9 cellular contexts compared by ENCODE assay signal in the genomic region with DNA sequence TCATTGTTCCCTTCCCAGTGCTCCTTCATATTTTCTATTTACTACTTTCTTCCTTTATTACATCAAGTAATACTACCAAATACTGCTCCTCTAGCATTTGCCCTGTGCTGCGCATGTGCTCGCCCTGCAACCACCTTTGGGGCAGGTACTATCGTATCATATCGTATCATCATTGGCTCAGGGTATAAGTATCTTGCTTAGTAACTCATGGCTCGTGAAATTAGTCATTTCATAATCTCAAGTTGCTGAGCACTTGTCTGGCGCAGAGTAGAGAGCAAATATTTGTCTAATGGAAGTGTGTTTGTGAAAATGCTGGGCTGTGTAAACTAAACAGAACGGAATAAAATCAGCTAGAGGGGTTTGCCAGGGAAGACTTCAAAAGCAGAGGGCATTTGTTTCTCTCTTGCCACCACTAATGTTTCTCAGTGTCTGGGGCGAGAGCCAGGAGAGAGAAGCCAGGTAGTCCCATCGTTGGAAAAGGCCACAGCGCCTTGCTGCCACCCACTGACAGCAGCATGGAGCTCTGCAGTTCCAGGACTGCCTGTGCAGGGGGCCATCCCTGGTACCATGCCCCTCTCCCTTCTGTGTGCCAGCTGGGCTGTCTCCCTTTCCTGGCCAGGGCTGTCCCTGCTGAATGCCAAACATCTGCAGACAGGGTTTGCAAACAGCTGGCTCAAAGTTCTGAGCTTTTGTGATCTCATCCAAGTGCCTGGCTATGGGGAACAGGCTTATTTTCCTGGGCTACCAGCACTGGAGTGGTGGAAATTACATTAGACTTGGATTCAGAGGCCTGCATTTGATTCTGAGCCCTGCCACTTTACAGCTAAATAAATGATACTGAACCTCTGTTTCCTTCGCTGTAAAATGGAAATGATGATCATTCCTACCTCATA. TPM values are rescaled to one million over a fixed set of nuclear protein-coding genes. Genes with fewer than 3 reads are reported as not detected.
DNase-seq lines count a peak whose midpoint lies in the region; ATAC-seq and TF ChIP-seq lines count a peak whose summit lies in the region.
"Had no signal": no experiment of that assay in that cellular context is flagged by ENCODE, and none has a peak within 500 bp of the region (broad histone marks: within the 10 kb centered on the region; RNA-seq: fewer than 3 reads in every experiment).

No MANE protein-coding gene starts in this region.

- H3K4me1 Mint-ChIP-seq in activated T-cell treated with anti-CD3 and anti-CD28 coated beads, Interleukin-2, amount 50 U/mL, for 4 hours (ENCODE audit: low read depth): peaks cover 8% of the 10 kb centered on the region

- no peak for TF ChIP-seq POLR2A in right lobe of liver (IDR thresholded peaks at IDR 0.05)

- H3K36me3 Mint-ChIP-seq in activated naive CD4-positive, alpha-beta T cell treated with anti-CD3 and anti-CD28 coated beads, Interleukin-2, amount 50 U/mL, for 72 hours: no peaks in the 10 kb centered on the region
- H3K36me3 Mint-ChIP-seq in activated T-cell treated with anti-CD3 and anti-CD28 coated beads, Interleukin-2, amount 50 U/mL, for 4 hours (ENCODE audit: insufficient read depth): no peaks in the 10 kb centered on the region
- H3K36me3 Mint-ChIP-seq: activated CD8-positive, alpha-beta memory T cell treated with anti-CD3 and anti-CD28 coated beads, Interleukin-2, amount 10 ng/mL, durations not matched to agents 7 days and 5 days had no signal

- H3K27me3 ChIP-seq in brain microvascular endothelial cell (replicated peaks): no peaks in the 10 kb centered on the region
- no peaks in the 10 kb centered on the region for H3K27me3 ChIP-seq in right lobe of liver

- in situ Hi-C loops in brain microvascular endothelial cell (cut with HindIII; ENCODE audit: low pct_ligation_motif_present, low sequenced_read_pairs): no loop called here

- WGBS in right lobe of liver (ENCODE audit: insufficient coverage, low coverage, low lambda C conversion rate, missing lambda C conversion rate): 36% methylated on average over 9 of the region's 11 CpGs

- no peak overlapping the region for H3K27ac Mint-ChIP-seq in activated naive CD4-positive, alpha-beta T cell treated with anti-CD3 and anti-CD28 coated beads, Interleukin-2, amount 50 U/mL, for 72 hours
- H3K27ac Mint-ChIP-seq: activated CD8-positive, alpha-beta memory T cell treated with anti-CD3 and anti-CD28 coated beads, Interleukin-2, amount 10 ng/mL, durations not matched to agents 7 days and 5 days had no signal

- intact Hi-C loops in right lobe of liver (cut with DNase I): loop anchor here (10.0 kb wide), 3 partner anchors 82 to 272 kb away; no protein-coding TSS in a partner anchor

- H3K27ac ChIP-seq in brain microvascular endothelial cell (no peak overlapping the region), right lobe of liver (peak overlapping the region in 2 of 3 donors; percentile 21 to 53)

- peaks cover 30% of the 10 kb centered on the region for H3K27me3 Mint-ChIP-seq in activated T-cell treated with anti-CD3 and anti-CD28 coated beads, Interleukin-2, amount 50 U/mL, for 4 hours (ENCODE audit: low read depth)

- no peak overlapping the region for H3K4me3 ChIP-seq in brain microvascular endothelial cell (ENCODE audit: low read depth, low read length)
- H3K4me3 ChIP-seq in right lobe of liver: no peak overlapping the region

- TF ChIP-seq CTCF in brain microvascular endothelial cell (IDR thresholded peaks at IDR 0.05; ENCODE audit: low read depth, low read length, missing control alignments): peak; percentile 18
- TF ChIP-seq CTCF in right lobe of liver (IDR thresholded peaks at IDR 0.05): peak; percentile 27 to 70 (median 54)

- H3K36me3 ChIP-seq in brain microvascular endothelial cell (replicated peaks): no peaks in the 10 kb centered on the region
- no peaks in the 10 kb centered on the region for H3K36me3 ChIP-seq in right lobe of liver

- peak; percentile 81 to 93 (median 90) for ATAC-seq in right lobe of liver
- no peak for ATAC-seq in HG03175 (IDR thresholded peaks at IDR 0.05; ENCODE audit: unreplicated experiment)
- ATAC-seq in GM18870 (IDR thresholded peaks at IDR 0.05; ENCODE audit: unreplicated experiment): no peak
- no peak for ATAC-seq in activated naive CD4-positive, alpha-beta T cell treated with anti-CD3 and anti-CD28 coated beads, Interleukin-2, amount 50 U/mL, for 72 hours
- ATAC-seq in activated T-cell treated with anti-CD3 and anti-CD28 coated beads, Interleukin-2, amount 50 U/mL, for 4 hours: no peak
- ATAC-seq: activated CD8-positive, alpha-beta memory T cell treated with anti-CD3 and anti-CD28 coated beads, Interleukin-2, amount 10 ng/mL, durations not matched to agents 7 days and 5 days had no signal

- no peaks in the 10 kb centered on the region for H3K9me3 Mint-ChIP-seq in activated naive CD4-positive, alpha-beta T cell treated with anti-CD3 and anti-CD28 coated beads, Interleukin-2, amount 50 U/mL, for 72 hours
- no peaks in the 10 kb centered on the region for H3K9me3 Mint-ChIP-seq in activated T-cell treated with anti-CD3 and anti-CD28 coated beads, Interleukin-2, amount 50 U/mL, for 4 hours

- H3K4me1 ChIP-seq in right lobe of liver: peaks cover 0 to 28% (median 13%) of the 10 kb centered on the region in 4 donors

- no peaks in the 10 kb centered on the region for H3K9me3 ChIP-seq in right lobe of liver

- peak; percentile 36 for DNase-seq in Ammon's horn (ENCODE audit: low spot score)
- DNase-seq in NCI-H1694 (lab: John Stamatoyannopoulos, UW): peak; percentile 73
- no peak for DNase-seq in brain microvascular endothelial cell
- peak; percentile 66 to 91 (median 86) for DNase-seq in right lobe of liver
- DNase-seq in activated naive CD4-positive, alpha-beta T cell treated with anti-CD3 and anti-CD28 coated beads, Interleukin-2, amount 50 U/mL, for 72 hours (ENCODE audit: low spot score in 2 of 2): no peak
- no peak for DNase-seq in activated T-cell treated with anti-CD3 and anti-CD28 coated beads, Interleukin-2, amount 50 U/mL, for 4 hours
- DNase-seq: activated CD8-positive, alpha-beta memory T cell treated with anti-CD3 and anti-CD28 coated beads, Interleukin-2, amount 10 ng/mL, durations not matched to agents 7 days and 5 days had no signal

- no peak overlapping the region for H3K4me3 Mint-ChIP-seq in activated T-cell treated with anti-CD3 and anti-CD28 coated beads, Interleukin-2, amount 50 U/mL, for 4 hours
- H3K4me3 Mint-ChIP-seq: activated CD8-positive, alpha-beta memory T cell treated with anti-CD3 and anti-CD28 coated beads, Interleukin-2, amount 10 ng/mL, durations not matched to agents 7 days and 5 days had no signal

RNA-seq across cellular contexts. Expression of gene CPT2, which starts 19.9 kb away (rescaled TPM):
- total RNA-seq in right lobe of liver: 100 to 1,000 TPM in 2 of 6 experiments, 10 to 100 TPM in 4; 37.6 to 108 (median 81.6) TPM
- total RNA-seq in activated naive CD4-positive, alpha-beta T cell treated with anti-CD3 and anti-CD28 coated beads, Interleukin-2, amount 50 U/mL, for 72 hours: 10 to 100 TPM; 11.3 to 22.8 TPM
- 10 to 100 TPM in 2 of 3 donors, 1 to 10 TPM in 1; 7.5 to 15.4 (median 15.1) TPM for total RNA-seq in activated T-cell treated with anti-CD3 and anti-CD28 coated beads, Interleukin-2, amount 50 U/mL, for 4 hours

RNA-seq across cellular contexts. Expression of gene SLC1A7, which starts 34.3 kb away (rescaled TPM):
- total RNA-seq in right lobe of liver: 1 to 10 TPM in 1 of 6 experiments, under 1 TPM in 5; 0.31 to 1.3 (median 0.61) TPM
- not detected for total RNA-seq in activated naive CD4-positive, alpha-beta T cell treated with anti-CD3 and anti-CD28 coated beads, Interleukin-2, amount 50 U/mL, for 72 hours
- total RNA-seq in activated T-cell treated with anti-CD3 and anti-CD28 coated beads, Interleukin-2, amount 50 U/mL, for 4 hours: not detected
- total RNA-seq: activated CD8-positive, alpha-beta memory T cell treated with anti-CD3 and anti-CD28 coated beads, Interleukin-2, amount 10 ng/mL, durations not matched to agents 7 days and 5 days had no signal

RNA-seq across cellular contexts. Expression of gene CZIB, which starts 43.7 kb away (rescaled TPM):
- total RNA-seq in right lobe of liver: 10 to 100 TPM; 20.6 to 28.8 (median 24.2) TPM
- total RNA-seq in activated naive CD4-positive, alpha-beta T cell treated with anti-CD3 and anti-CD28 coated beads, Interleukin-2, amount 50 U/mL, for 72 hours: 10 to 100 TPM; 40.0 to 67.6 TPM
- 10 to 100 TPM; 42.8 to 47.2 (median 46.2) TPM for total RNA-seq in activated T-cell treated with anti-CD3 and anti-CD28 coated beads, Interleukin-2, amount 50 U/mL, for 4 hours

Comparison
In these comparisons a context has a peak if more than half of its experiments do, and no peak if none do; other contexts are left out.
1. DNase-seq: peak in Ammon's horn (single experiment), NCI-H1694 (single experiment) and right lobe of liver (3 of 3); none in brain microvascular endothelial cell (single experiment), activated naive CD4-positive, alpha-beta T cell treated with anti-CD3 and anti-CD28 coated beads, Interleukin-2, amount 50 U/mL, for 72 hours (0 of 2) and activated T-cell treated with anti-CD3 and anti-CD28 coated beads, Interleukin-2, amount 50 U/mL, for 4 hours (single experiment).
2. ATAC-seq: peak in right lobe of liver (4 of 4); none in HG03175 (single experiment), GM18870 (single experiment), activated naive CD4-positive, alpha-beta T cell treated with anti-CD3 and anti-CD28 coated beads, Interleukin-2, amount 50 U/mL, for 72 hours (0 of 2) and activated T-cell treated with anti-CD3 and anti-CD28 coated beads, Interleukin-2, amount 50 U/mL, for 4 hours (0 of 2).